ENCODE assay signal across 33 cellular contexts in genomic region chr6:165548450-165548849, GRCh38.
"Had no signal": no experiment of that assay in that cellular context is flagged by ENCODE, and none has a peak within 500 bp of the region (broad histone marks: within the 10 kb centered on the region; RNA-seq: fewer than 3 reads in every experiment).

No MANE protein-coding gene starts in this region.

- DNase-seq: activated effector memory CD4-positive, alpha-beta T cell treated with anti-CD3 and anti-CD28 coated beads, Interleukin-2, amount 50 U/mL, for 16 hours; activated effector memory CD4-positive, alpha-beta T cell treated with Interleukin-2 at 50 U/mL for 16 hours; activated gamma-delta T cell; activated gamma-delta T cell treated with Interleukin-2 at 50 U/mL for 16 hours; activated naive CD4-positive, alpha-beta T cell; activated naive CD4-positive, alpha-beta T cell treated with anti-CD3 and anti-CD28 coated beads for 36 hours; activated naive CD4-positive, alpha-beta T cell treated with anti-CD3 and anti-CD28 coated beads, Interleukin-2, amount 10 ng/mL, durations not matched to agents 7 days and 5 days; activated naive CD4-positive, alpha-beta T cell treated with anti-CD3 and anti-CD28 coated beads, Interleukin-2, amount 50 U/mL, for 16 hours; activated naive CD4-positive, alpha-beta T cell treated with Interleukin-2 at 50 U/mL for 16 hours; activated naive CD8-positive, alpha-beta T cell treated with anti-CD3 and anti-CD28 coated beads for 36 hours; activated naive CD8-positive, alpha-beta T cell treated with anti-CD3 and anti-CD28 coated beads, Interleukin-2, amount 10 ng/mL, durations not matched to agents 7 days and 5 days; activated naive CD8-positive, alpha-beta T cell treated with anti-CD3 and anti-CD28 coated beads, Interleukin-2, amount 50 U/mL, for 24 hours; activated T-cell treated with anti-CD3 and anti-CD28 coated beads, Interleukin-2, amount 50 U/mL, for 24 hours; activated T-cell treated with anti-CD3 and anti-CD28 coated beads, Interleukin-2, amount 50 U/mL, for 4 hours; activated T-cell treated with anti-CD3 and anti-CD28 coated beads, Interleukin-2, amount 50 U/mL, for 48 hours; activated T-cell treated with anti-CD3 and anti-CD28 coated beads, Interleukin-2, amount 50 U/mL, for 72 hours; adrenal gland; amniotic stem cell; amygdala; anterior cingulate cortex; aorta; body of pancreas; brain microvascular endothelial cell; caudate nucleus; central memory CD4-positive, alpha-beta T cell; cerebellar nuclear complex had no signal

- H3K27ac ChIP-seq: adrenal gland, ascending aorta, body of pancreas, brain microvascular endothelial cell, breast epithelium, cardiac muscle cell had no signal

- H3K36me3 ChIP-seq: adrenal gland, ascending aorta, brain microvascular endothelial cell, breast epithelium, cardiac muscle cell had no signal

- H3K27me3 ChIP-seq: adrenal gland, ascending aorta, body of pancreas, brain microvascular endothelial cell, breast epithelium, cardiac muscle cell had no signal

- H3K4me1 ChIP-seq: adrenal gland, ascending aorta, breast epithelium had no signal

- H3K4me3 ChIP-seq: adrenal gland, ascending aorta, body of pancreas, breast epithelium, cardiac muscle cell had no signal

- FAIRE-seq: astrocyte, bronchial epithelial cell had no signal

- ATAC-seq: activated naive CD4-positive, alpha-beta T cell treated with anti-CD3 and anti-CD28 coated beads, Interleukin-2, amount 50 U/mL, for 72 hours; activated naive CD8-positive, alpha-beta T cell treated with anti-CD3 and anti-CD28 coated beads, Interleukin-2, amount 50 U/mL, for 24 hours; activated T-cell treated with anti-CD3 and anti-CD28 coated beads, Interleukin-2, amount 50 U/mL, for 4 hours; activated T-cell treated with anti-CD3 and anti-CD28 coated beads, Interleukin-2, amount 50 U/mL, for 72 hours; activated T-helper 17 cell treated with anti-CD3 and anti-CD28 coated beads, Interleukin-2, amount 50 U/mL, for 72 hours; body of pancreas had no signal

- H3K9me3 ChIP-seq: adrenal gland, ascending aorta, body of pancreas, breast epithelium had no signal
